In genomic region chr7:7665031-7665430, GRCh38 we compare ENCODE assay signal across 30 cellular contexts.
"Had no signal": no experiment of that assay in that cellular context is flagged by ENCODE, and none has a peak within 500 bp of the region (broad histone marks: within the 10 kb centered on the region; RNA-seq: fewer than 3 reads in every experiment).

No MANE protein-coding gene starts in this region.

- DNase-seq: activated CD4-positive, alpha-beta memory T cell treated with anti-CD3 and anti-CD28 coated beads, Interleukin-2, amount 10 ng/mL, durations not matched to agents 7 days and 5 days; activated CD4-positive, alpha-beta T cell treated with anti-CD3 and anti-CD28 coated beads for 1 hour; activated CD4-positive, alpha-beta T cell treated with anti-CD3 and anti-CD28 coated beads for 4 hours; activated CD4-positive, alpha-beta T cell treated with anti-CD3 and anti-CD28 coated beads, Interleukin-2, amount 10 ng/mL, durations not matched to agents 7 days and 5 days; activated CD4-positive, alpha-beta T cell treated with anti-CD3 and anti-CD28 coated beads, Interleukin-2, amount 50 U/mL, for 4 hours; activated CD4-positive, CD25-positive, alpha-beta regulatory T cell; activated CD8-positive, alpha-beta memory T cell treated with anti-CD3 and anti-CD28 coated beads, Interleukin-2, amount 50 U/mL, for 48 hours; activated gamma-delta T cell; activated naive CD4-positive, alpha-beta T cell; activated naive CD4-positive, alpha-beta T cell treated with anti-CD3 and anti-CD28 coated beads, Interleukin-2, amount 10 ng/mL, durations not matched to agents 7 days and 5 days; activated naive CD8-positive, alpha-beta T cell treated with anti-CD3 and anti-CD28 coated beads, Interleukin-2, amount 10 ng/mL, durations not matched to agents 7 days and 5 days; activated T-cell treated with anti-CD3 and anti-CD28 coated beads for 4 hours; activated T-cell treated with anti-CD3 and anti-CD28 coated beads, Interleukin-2, amount 50 U/mL, for 24 hours; activated T-cell treated with anti-CD3 and anti-CD28 coated beads, Interleukin-2, amount 50 U/mL, for 72 hours; central memory CD4-positive, alpha-beta T cell; dorsolateral prefrontal cortex; effector memory CD4-positive, alpha-beta T cell; endodermal cell; foreskin fibroblast; head of caudate nucleus; T-helper 2 cell had no signal

- H3K27me3 Mint-ChIP-seq: activated CD4-positive, alpha-beta memory T cell treated with anti-CD3 and anti-CD28 coated beads, Interleukin-2, amount 10 ng/mL, durations not matched to agents 7 days and 5 days; activated CD4-positive, alpha-beta T cell treated with anti-CD3 and anti-CD28 coated beads, Interleukin-2, amount 10 ng/mL, durations not matched to agents 7 days and 5 days; activated naive CD4-positive, alpha-beta T cell treated with anti-CD3 and anti-CD28 coated beads, Interleukin-2, amount 10 ng/mL, durations not matched to agents 7 days and 5 days; activated naive CD8-positive, alpha-beta T cell treated with anti-CD3 and anti-CD28 coated beads, Interleukin-2, amount 10 ng/mL, durations not matched to agents 7 days and 5 days; activated T-cell treated with anti-CD3 and anti-CD28 coated beads, Interleukin-2, amount 50 U/mL, for 24 hours; brain; dendritic cell treated with granulocyte-macrophage colony-stimulating factor and Interleukin-4, amounts not matched to agents 40 ng/mL and 50 ng/mL, for 4 days had no signal

- H3K4me3 Mint-ChIP-seq: activated CD4-positive, alpha-beta memory T cell treated with anti-CD3 and anti-CD28 coated beads, Interleukin-2, amount 10 ng/mL, durations not matched to agents 7 days and 5 days; activated CD4-positive, alpha-beta T cell treated with anti-CD3 and anti-CD28 coated beads, Interleukin-2, amount 10 ng/mL, durations not matched to agents 7 days and 5 days; activated naive CD4-positive, alpha-beta T cell treated with anti-CD3 and anti-CD28 coated beads, Interleukin-2, amount 10 ng/mL, durations not matched to agents 7 days and 5 days; activated naive CD8-positive, alpha-beta T cell treated with anti-CD3 and anti-CD28 coated beads, Interleukin-2, amount 10 ng/mL, durations not matched to agents 7 days and 5 days; activated T-cell treated with anti-CD3 and anti-CD28 coated beads, Interleukin-2, amount 50 U/mL, for 24 hours; activated T-cell treated with anti-CD3 and anti-CD28 coated beads, Interleukin-2, amount 50 U/mL, for 72 hours; brain; dendritic cell treated with granulocyte-macrophage colony-stimulating factor and Interleukin-4, amounts not matched to agents 40 ng/mL and 50 ng/mL, for 4 days; endodermal cell had no signal

- H3K9me3 Mint-ChIP-seq: dendritic cell treated with granulocyte-macrophage colony-stimulating factor and Interleukin-4, amounts not matched to agents 40 ng/mL and 50 ng/mL, for 4 days; endodermal cell had no signal

- H3K27ac ChIP-seq: ascending aorta, breast epithelium, cardiac muscle cell, coronary artery, dorsolateral prefrontal cortex had no signal

- FAIRE-seq: frontal cortex had no signal

- H3K27me3 ChIP-seq: ascending aorta, breast epithelium, cardiac muscle cell, dorsolateral prefrontal cortex had no signal

- H3K27ac Mint-ChIP-seq: activated CD4-positive, alpha-beta memory T cell treated with anti-CD3 and anti-CD28 coated beads, Interleukin-2, amount 10 ng/mL, durations not matched to agents 7 days and 5 days; activated CD4-positive, alpha-beta T cell treated with anti-CD3 and anti-CD28 coated beads, Interleukin-2, amount 10 ng/mL, durations not matched to agents 7 days and 5 days; activated naive CD4-positive, alpha-beta T cell treated with anti-CD3 and anti-CD28 coated beads, Interleukin-2, amount 10 ng/mL, durations not matched to agents 7 days and 5 days; activated naive CD8-positive, alpha-beta T cell treated with anti-CD3 and anti-CD28 coated beads, Interleukin-2, amount 10 ng/mL, durations not matched to agents 7 days and 5 days; activated T-cell treated with anti-CD3 and anti-CD28 coated beads, Interleukin-2, amount 50 U/mL, for 24 hours; activated T-cell treated with anti-CD3 and anti-CD28 coated beads, Interleukin-2, amount 50 U/mL, for 72 hours; endodermal cell had no signal

- H3K36me3 ChIP-seq: ascending aorta, breast epithelium, cardiac muscle cell had no signal

- H3K4me3 ChIP-seq: ascending aorta, breast epithelium, cardiac muscle cell, coronary artery, dorsolateral prefrontal cortex had no signal

- H3K9me3 ChIP-seq: ascending aorta, breast epithelium had no signal

- H3K4me1 Mint-ChIP-seq: activated naive CD4-positive, alpha-beta T cell treated with anti-CD3 and anti-CD28 coated beads, Interleukin-2, amount 10 ng/mL, durations not matched to agents 7 days and 5 days; activated naive CD8-positive, alpha-beta T cell treated with anti-CD3 and anti-CD28 coated beads, Interleukin-2, amount 10 ng/mL, durations not matched to agents 7 days and 5 days had no signal

- ATAC-seq: activated naive CD4-positive, alpha-beta T cell treated with anti-CD3 and anti-CD28 coated beads, Interleukin-2, amount 50 U/mL, for 72 hours; activated T-cell treated with anti-CD3 and anti-CD28 coated beads, Interleukin-2, amount 50 U/mL, for 72 hours; esophagus mucosa had no signal
